In the genomic region with DNA sequence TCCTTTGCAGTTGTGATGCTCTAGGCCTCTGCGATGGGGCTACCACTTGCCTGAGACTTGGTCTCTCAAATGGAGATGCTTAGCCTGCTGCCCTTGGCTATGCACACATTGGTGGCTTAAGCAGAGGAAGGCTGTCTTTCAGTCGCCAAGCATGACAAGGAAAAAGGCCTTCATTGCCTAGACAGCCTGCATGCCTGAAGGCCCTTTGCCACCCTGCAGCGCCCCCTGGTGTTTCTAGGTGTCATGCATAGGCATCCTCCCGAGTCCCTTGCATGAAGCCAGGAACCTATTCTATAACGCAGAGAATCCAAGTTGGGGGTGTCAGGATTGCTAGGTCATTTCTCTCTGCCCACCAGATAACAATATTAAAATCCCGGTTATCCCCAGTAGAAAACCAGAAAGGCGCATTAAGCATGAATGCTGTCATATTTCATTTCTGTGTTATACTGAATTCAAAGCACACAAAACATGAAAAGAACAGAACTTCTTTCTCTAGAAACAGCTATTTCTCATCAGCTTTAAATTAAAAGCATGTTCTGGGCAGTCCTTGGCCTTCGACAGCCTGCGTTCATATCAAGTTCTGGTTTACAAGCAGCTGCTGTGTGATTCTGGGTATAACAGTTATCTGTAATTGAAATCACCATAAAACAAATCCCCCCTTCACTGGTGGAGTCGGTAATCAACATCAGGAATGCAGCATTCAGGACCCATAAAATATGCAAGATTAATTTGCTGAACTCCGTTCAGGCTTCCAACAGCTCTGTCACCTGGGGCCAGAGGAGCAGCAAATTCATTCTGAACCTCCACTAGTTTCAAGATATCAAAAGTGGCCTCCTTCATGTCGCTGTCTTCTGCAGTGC, we compare ENCODE assay signal across 8 cellular contexts. TPM values are rescaled to one million over a fixed set of nuclear protein-coding genes. Genes with fewer than 3 reads are reported as not detected.
DNase-seq lines count a peak whose midpoint lies in the region; ATAC-seq and TF ChIP-seq lines count a peak whose summit lies in the region.

No MANE protein-coding gene starts in this region.

- no peak overlapping the region for H3K27ac Mint-ChIP-seq in activated T-cell treated with anti-CD3 and anti-CD28 coated beads, Interleukin-2, amount 50 U/mL, for 72 hours

- H3K4me3 ChIP-seq in heart left ventricle = no peak overlapping the region

- H3K4me1 Mint-ChIP-seq in activated T-cell treated with anti-CD3 and anti-CD28 coated beads, Interleukin-2, amount 50 U/mL, for 72 hours (ENCODE audit: low read depth) = no peaks in the 10 kb centered on the region

- DNase-seq in COLO668 (lab: John Stamatoyannopoulos, UW; ENCODE audit: unreplicated experiment) = peak; percentile 71
- DNase-seq in NCI-H82 treated with DMSO at 0.1 percent for 48 hours (lab: John Stamatoyannopoulos, UW; ENCODE audit: unreplicated experiment) = peak; percentile 49
- DNase-seq in activated T-cell treated with anti-CD3 and anti-CD28 coated beads, Interleukin-2, amount 50 U/mL, for 72 hours = peak; percentile 50 to 70
- peak; percentile 42 to 77 (median 51) for DNase-seq in heart left ventricle
- peak; percentile 42 for DNase-seq in putamen (ENCODE audit: low spot score)

- TF ChIP-seq CTCF in heart left ventricle (IDR thresholded peaks at IDR 0.05) = peak; percentile 34 to 65 (median 58)

- H3K27me3 Mint-ChIP-seq in activated T-cell treated with anti-CD3 and anti-CD28 coated beads, Interleukin-2, amount 50 U/mL, for 72 hours (ENCODE audit: low read depth) = no peaks in the 10 kb centered on the region

- H3K4me1 ChIP-seq in heart left ventricle = no peaks in the 10 kb centered on the region

- H3K9me3 Mint-ChIP-seq in activated T-cell treated with anti-CD3 and anti-CD28 coated beads, Interleukin-2, amount 50 U/mL, for 72 hours = no peaks in the 10 kb centered on the region

- H3K9me3 ChIP-seq in heart left ventricle = no peaks in the 10 kb centered on the region

- H3K4me3 Mint-ChIP-seq in activated T-cell treated with anti-CD3 and anti-CD28 coated beads, Interleukin-2, amount 50 U/mL, for 72 hours = no peak overlapping the region

- ATAC-seq in GM19035 (IDR thresholded peaks at IDR 0.05; ENCODE audit: unreplicated experiment) = peak; percentile 85
- ATAC-seq in HG03520 (IDR thresholded peaks at IDR 0.05; ENCODE audit: unreplicated experiment) = peak; percentile 64
- ATAC-seq in activated T-cell treated with anti-CD3 and anti-CD28 coated beads, Interleukin-2, amount 50 U/mL, for 72 hours (replicated peaks in 1 of 2) = peak in 1 of 2 donors; percentile 25
- peak; percentile 42 to 69 (median 60) for ATAC-seq in heart left ventricle
- no peak for ATAC-seq in GM18505 (IDR thresholded peaks at IDR 0.05; ENCODE audit: unreplicated experiment)

- intact Hi-C loops in heart left ventricle (cut with DNase I) = loop anchor here in 9 of 10 donors (2.0 to 10.0 kb wide), 6 partner anchors 170 to 540 kb away; no protein-coding TSS in a partner anchor

- no peaks in the 10 kb centered on the region for H3K36me3 Mint-ChIP-seq in activated T-cell treated with anti-CD3 and anti-CD28 coated beads, Interleukin-2, amount 50 U/mL, for 72 hours (ENCODE audit: insufficient read depth in 2 of 2)

- no peaks in the 10 kb centered on the region for H3K27me3 ChIP-seq in heart left ventricle

- WGBS in heart left ventricle, 4 donors = 38 to 45% (median 40%) methylated on average over 12 of the region's 12 CpGs

- no peaks in the 10 kb centered on the region for H3K36me3 ChIP-seq in heart left ventricle

- no peak for TF ChIP-seq POLR2A in heart left ventricle (IDR thresholded peaks at IDR 0.05)
- no peak for TF ChIP-seq POLR2A in GM18505 (IDR thresholded peaks at IDR 0.05; ENCODE audit: borderline replicate concordance, extremely low read depth, insufficient read depth, insufficient read length)

- H3K27ac ChIP-seq in heart left ventricle = no peak overlapping the region

RNA-seq across cellular contexts. Expression of gene TRPC7, which starts 59.7 kb away (rescaled TPM):
- total RNA-seq in activated T-cell treated with anti-CD3 and anti-CD28 coated beads, Interleukin-2, amount 50 U/mL, for 72 hours = not detected
- not detected for total RNA-seq in heart left ventricle
- not detected for polyA plus RNA-seq in heart left ventricle
